Comparison of ENCODE assay signal across 28 cellular contexts in genomic region chr1:187110351-187110750, GRCh38.
"Had no signal": no experiment of that assay in that cellular context is flagged by ENCODE, and none has a peak within 500 bp of the region (broad histone marks: within the 10 kb centered on the region; RNA-seq: fewer than 3 reads in every experiment).

No MANE protein-coding gene starts in this region.

- H2AFZ ChIP-seq: hepatocyte had no signal

- H3K27me3 ChIP-seq: foreskin keratinocyte, gastroesophageal sphincter, heart left ventricle, hepatocyte, ovary, spleen, testis, tibial artery had no signal

- H3K9me3 Mint-ChIP-seq: dendritic cell treated with granulocyte-macrophage colony-stimulating factor and Interleukin-4, amounts not matched to agents 40 ng/mL and 50 ng/mL, for 4 days; endodermal cell; stimulated activated memory B cell treated with anti-CD40 and anti-IgM and Interleukin-4, amounts not matched to agents 10 μg/mL and 1 μg/mL and 100 μg/mL, for 72 hours; type B pancreatic cell had no signal

- H3K27ac Mint-ChIP-seq: dendritic cell treated with granulocyte-macrophage colony-stimulating factor and Interleukin-4, amounts not matched to agents 40 ng/mL and 50 ng/mL, for 4 days; endodermal cell; memory B cell; natural killer cell; stimulated activated memory B cell treated with anti-CD40 and anti-IgM and Interleukin-4, amounts not matched to agents 10 μg/mL and 1 μg/mL and 100 μg/mL, for 72 hours; type B pancreatic cell had no signal

- ATAC-seq: esophagus mucosa; foreskin keratinocyte; gastroesophageal sphincter; heart left ventricle; left lobe of liver; natural killer cell; psoas muscle; right cardiac atrium; stimulated activated memory B cell treated with anti-CD40 and anti-IgM and Interleukin-4, amounts not matched to agents 10 μg/mL and 1 μg/mL and 100 μg/mL, for 72 hours; stimulated activated naive CD8-positive, alpha-beta T cell treated with anti-CD3 and anti-CD28 coated beads, Interleukin-15, Interleukin-2, amounts not matched to agents 100 U/mL and 50 U/mL, for 24 hours had no signal

- H3K4me3 ChIP-seq: gastroesophageal sphincter, heart left ventricle, hepatocyte, lung, ovary, psoas muscle, skin epidermis, spleen, testis, tibial artery had no signal

- H3K4me3 Mint-ChIP-seq: dendritic cell treated with granulocyte-macrophage colony-stimulating factor and Interleukin-4, amounts not matched to agents 40 ng/mL and 50 ng/mL, for 4 days; endodermal cell; memory B cell; natural killer cell; stimulated activated memory B cell treated with anti-CD40 and anti-IgM and Interleukin-4, amounts not matched to agents 10 μg/mL and 1 μg/mL and 100 μg/mL, for 72 hours; type B pancreatic cell had no signal

- H3K36me3 Mint-ChIP-seq: memory B cell; natural killer cell; stimulated activated memory B cell treated with anti-CD40 and anti-IgM and Interleukin-4, amounts not matched to agents 10 μg/mL and 1 μg/mL and 100 μg/mL, for 72 hours; type B pancreatic cell had no signal

- H3K4me1 Mint-ChIP-seq: endodermal cell; memory B cell; natural killer cell; stimulated activated memory B cell treated with anti-CD40 and anti-IgM and Interleukin-4, amounts not matched to agents 10 μg/mL and 1 μg/mL and 100 μg/mL, for 72 hours had no signal

- DNase-seq: effector CD8-positive, alpha-beta T cell; endodermal cell; foreskin keratinocyte; heart left ventricle; kidney; natural killer cell; occipital lobe; ovary; posterior cingulate gyrus; psoas muscle; right cardiac atrium; spleen; stimulated activated CD4-positive, alpha-beta T cell treated with anti-CD3 and anti-CD28 coated beads, Interleukin-4, amount 100 ng/mL, for 4 hours; stimulated activated naive CD8-positive, alpha-beta T cell treated with anti-CD3 and anti-CD28 coated beads, Interleukin-15, Interleukin-2, amounts not matched to agents 100 U/mL and 50 U/mL, for 24 hours; substantia nigra; testis; tibial artery had no signal

- H3K79me2 ChIP-seq: hepatocyte had no signal

- H3K27ac ChIP-seq: epithelial cell of prostate, foreskin keratinocyte, gastroesophageal sphincter, heart left ventricle, hepatocyte, ovary, psoas muscle, skin epidermis, spleen, testis, tibial artery had no signal

- H3K27me3 Mint-ChIP-seq: dendritic cell treated with granulocyte-macrophage colony-stimulating factor and Interleukin-4, amounts not matched to agents 40 ng/mL and 50 ng/mL, for 4 days; memory B cell; stimulated activated memory B cell treated with anti-CD40 and anti-IgM and Interleukin-4, amounts not matched to agents 10 μg/mL and 1 μg/mL and 100 μg/mL, for 72 hours; type B pancreatic cell had no signal

- H3K36me3 ChIP-seq: gastroesophageal sphincter, heart left ventricle, ovary, spleen, tibial artery had no signal

- H3K4me2 ChIP-seq: hepatocyte had no signal

- H3K9me3 ChIP-seq: gastroesophageal sphincter, heart left ventricle, ovary, psoas muscle, spleen, testis, tibial artery had no signal

- H3K4me1 ChIP-seq: foreskin keratinocyte, gastroesophageal sphincter, heart left ventricle, psoas muscle, spleen, testis, tibial artery had no signal
